In genomic region chr11:3855808-3856491, GRCh38 we compare ENCODE assay signal across 8 cellular contexts. TPM values are rescaled to one million over a fixed set of nuclear protein-coding genes. Genes with fewer than 3 reads are reported as not detected.
A peak's percentile ranks its signal among the peaks of the same experiment; 100 is the strongest.
DNase-seq lines count a peak whose midpoint lies in the region; ATAC-seq and TF ChIP-seq lines count a peak whose summit lies in the region.

No MANE protein-coding gene starts in this region.

- ATAC-seq in GM18868 (IDR thresholded peaks at IDR 0.05; ENCODE audit: unreplicated experiment) (peak; percentile 3), HG03135 (IDR thresholded peaks at IDR 0.05; ENCODE audit: unreplicated experiment) (peak; percentile 17)

- peaks cover 37% of the 10 kb centered on the region for H4K20me1 ChIP-seq in smooth muscle cell (ENCODE audit: low read depth)

- peaks cover 52% of the 10 kb centered on the region for H3K79me2 ChIP-seq in smooth muscle cell (ENCODE audit: low read depth)

- no peaks in the 10 kb centered on the region for H3F3A ChIP-seq in smooth muscle cell (ENCODE audit: low read depth)

- H3K9ac ChIP-seq in iPS-20b (ENCODE audit: low read depth, low read length) (peak overlapping the region; percentile 12; the same call in 1 of the 2 replicates), smooth muscle cell (ENCODE audit: low read depth) (peak overlapping the region; percentile 60)

- H3K9me3 ChIP-seq in AG04450 (ENCODE audit: control insufficient read depth, insufficient read depth, low read length) = no peaks in the 10 kb centered on the region; the same call in 1 of the 2 replicates
- H3K9me3 ChIP-seq in SJCRH30 (replicated peaks) = no peaks in the 10 kb centered on the region
- H3K9me3 ChIP-seq in iPS-20b (ENCODE audit: insufficient read depth, low read depth, low read length) = no peaks in the 10 kb centered on the region
- no peaks in the 10 kb centered on the region for H3K9me3 ChIP-seq in smooth muscle cell (replicated peaks; ENCODE audit: low read depth)

- H2AFZ ChIP-seq in smooth muscle cell (ENCODE audit: low read depth) = peak overlapping the region; percentile 92

- TF ChIP-seq CTCF in AG04450 (IDR thresholded peaks at IDR 0.05; ENCODE audit: low read depth, low read length) = no peak
- TF ChIP-seq CTCF in brain microvascular endothelial cell (IDR thresholded peaks at IDR 0.05; ENCODE audit: low read depth, low read length, missing control alignments) = no peak
- no peak for TF ChIP-seq CTCF in smooth muscle cell (IDR thresholded peaks at IDR 0.05; ENCODE audit: borderline replicate concordance, insufficient read depth, poor library complexity, severe bottlenecking)

- H3K4me3 ChIP-seq in AG04450 (ENCODE audit: low read depth, low read length) (peak overlapping the region; percentile 85), SJCRH30 (peak overlapping the region; percentile 94), brain microvascular endothelial cell (ENCODE audit: low read depth, low read length) (peak overlapping the region; percentile 79), iPS-20b (ENCODE audit: low read length) (peak overlapping the region; percentile 66), smooth muscle cell (peak overlapping the region; percentile 78)

- POLR2A ChIA-PET in AG04450 (lab: Yijun Ruan, JAX) = interaction anchor here (1.4 to 2.8 kb wide), 4 partner anchors 15 to 218 kb away, joined by 4 to 21 read pairs (median 7); partner anchors contain the start of gene RHOG

- peak overlapping the region; percentile 99 for H3K4me2 ChIP-seq in smooth muscle cell

- H3K4me1 ChIP-seq in SJCRH30 (peaks cover 8% of the 10 kb centered on the region), iPS-20b (ENCODE audit: insufficient read depth, low read length) (peaks cover 17% of the 10 kb centered on the region), smooth muscle cell (ENCODE audit: low read depth) (peaks cover 15% of the 10 kb centered on the region)

- H3K27me3 ChIP-seq in AG04450 (ENCODE audit: control insufficient read depth, insufficient read depth, low read length) (no peaks in the 10 kb centered on the region), SJCRH30 (no peaks in the 10 kb centered on the region), brain microvascular endothelial cell (replicated peaks) (no peaks in the 10 kb centered on the region), iPS-20b (ENCODE audit: insufficient read depth, low read length) (peaks cover 21% of the 10 kb centered on the region), smooth muscle cell (ENCODE audit: low read depth) (no peaks in the 10 kb centered on the region)

- no peaks in the 10 kb centered on the region for H3K36me3 ChIP-seq in SJCRH30
- no peaks in the 10 kb centered on the region for H3K36me3 ChIP-seq in brain microvascular endothelial cell (replicated peaks)
- H3K36me3 ChIP-seq in iPS-20b (ENCODE audit: insufficient read depth, low read depth, low read length) = no peaks in the 10 kb centered on the region
- H3K36me3 ChIP-seq in smooth muscle cell (ENCODE audit: low read depth) = no peaks in the 10 kb centered on the region

- DNase-seq in AG04450 (ENCODE audit: low read depth, low spot score) (no peak), SJCRH30 (peak; percentile 49 to 52), brain microvascular endothelial cell (no peak), smooth muscle cell (lab: John Stamatoyannopoulos, UW; ENCODE audit: unreplicated experiment) (peak; percentile 39), NCI-H774 (lab: John Stamatoyannopoulos, UW) (no peak)

- H3K27ac ChIP-seq in AG04450 (ENCODE audit: low read depth, low read length) = peak overlapping the region; percentile 11
- H3K27ac ChIP-seq in SJCRH30 = peak overlapping the region; percentile 29; the same call in 1 of the 2 replicates
- no peak overlapping the region for H3K27ac ChIP-seq in brain microvascular endothelial cell
- no peak overlapping the region for H3K27ac ChIP-seq in iPS-20b (ENCODE audit: low read length)
- no peak overlapping the region for H3K27ac ChIP-seq in smooth muscle cell (ENCODE audit: low read depth)

- 9% methylated on average over 31 of the region's 40 CpGs for WGBS in smooth muscle cell (ENCODE audit: low lambda C conversion rate)

- in situ Hi-C loops in brain microvascular endothelial cell (cut with HindIII; ENCODE audit: low pct_ligation_motif_present, low sequenced_read_pairs) = no loop called here

- CTCF ChIA-PET in AG04450 (lab: Charles Lee) = interaction anchor here (0.8 to 27.6 kb wide), 27 partner anchors 8 to 331 kb away, joined by 3 to 1559 read pairs (median 14); partner anchors contain the start of genes PGAP2, RHOG and RRM1

RNA-seq across cellular contexts. Expression of gene STIM1, which starts 0.5 kb away (rescaled TPM):
- polyA plus RNA-seq in AG04450 (2011; rRNA removed) = 19.7 and 23.4 TPM in 2 replicates
- polyA minus RNA-seq in AG04450 (2011; rRNA and poly(A)+ RNA removed) = 45.9 and 48.9 TPM in 2 replicates
- total RNA-seq in SJCRH30 (2014; rRNA removed; shearing (Covaris generic)) = 12.9 and 14.7 TPM in 2 replicates
- 19.0 and 31.5 TPM in 2 replicates for total RNA-seq in smooth muscle cell
- 15.3 and 25.3 TPM in 2 replicates for polyA plus RNA-seq in smooth muscle cell

RNA-seq across cellular contexts. Expression of gene RHOG, which starts 15.2 kb away (rescaled TPM):
- 40.3 and 64.6 TPM in 2 replicates for polyA plus RNA-seq in AG04450 (2011; rRNA removed)
- polyA minus RNA-seq in AG04450 (2011; rRNA and poly(A)+ RNA removed) = 74.9 and 104 TPM in 2 replicates
- 15.5 and 17.4 TPM in 2 replicates for total RNA-seq in SJCRH30 (2014; rRNA removed; shearing (Covaris generic))
- 20.2 and 20.7 TPM in 2 replicates for total RNA-seq in smooth muscle cell
- polyA plus RNA-seq in smooth muscle cell = 32.7 and 51.3 TPM in 2 replicates

RNA-seq across cellular contexts. Expression of gene PGAP2, which starts 47.6 kb away (rescaled TPM):
- polyA plus RNA-seq in AG04450 (2011; rRNA removed) (20.8 and 26.3 TPM in 2 replicates), smooth muscle cell (10.9 and 22.9 TPM in 2 replicates)
- 20.9 and 24.8 TPM in 2 replicates for polyA minus RNA-seq in AG04450 (2011; rRNA and poly(A)+ RNA removed)
- total RNA-seq in SJCRH30 (2014; rRNA removed; shearing (Covaris generic)) = 4.5 and 5.3 TPM in 2 replicates
- 8.7 and 9.5 TPM in 2 replicates for total RNA-seq in smooth muscle cell

RNA-seq across cellular contexts. Expression of gene NUP98, which starts 58.6 kb away (rescaled TPM):
- polyA plus RNA-seq in AG04450 (2011; rRNA removed) (90.7 and 101 TPM in 2 replicates), smooth muscle cell (15.8 and 19.6 TPM in 2 replicates)
- 243 and 306 TPM in 2 replicates for polyA minus RNA-seq in AG04450 (2011; rRNA and poly(A)+ RNA removed)
- total RNA-seq in SJCRH30 (2014; rRNA removed; shearing (Covaris generic)) = 191 and 217 TPM in 2 replicates
- 81.8 and 84.0 TPM in 2 replicates for total RNA-seq in smooth muscle cell

Comparison
In these comparisons a context has a peak if more than half of its experiments do, and no peak if none do; other contexts are left out.
1. DNase-seq: peak in SJCRH30 (2 of 2) and smooth muscle cell (single experiment); none in AG04450 (single experiment), brain microvascular endothelial cell (single experiment) and NCI-H774 (single experiment).
2. H3K27ac ChIP-seq: peak in AG04450 (single experiment) and SJCRH30 (single experiment); none in brain microvascular endothelial cell (single experiment), iPS-20b (single experiment) and smooth muscle cell (single experiment).
3. Peak in every context shown above with its lines, with median percentiles within 50 percentile points of each other: H3K4me3 ChIP-seq.